8 cellular contexts compared by ENCODE assay signal in the genomic region with DNA sequence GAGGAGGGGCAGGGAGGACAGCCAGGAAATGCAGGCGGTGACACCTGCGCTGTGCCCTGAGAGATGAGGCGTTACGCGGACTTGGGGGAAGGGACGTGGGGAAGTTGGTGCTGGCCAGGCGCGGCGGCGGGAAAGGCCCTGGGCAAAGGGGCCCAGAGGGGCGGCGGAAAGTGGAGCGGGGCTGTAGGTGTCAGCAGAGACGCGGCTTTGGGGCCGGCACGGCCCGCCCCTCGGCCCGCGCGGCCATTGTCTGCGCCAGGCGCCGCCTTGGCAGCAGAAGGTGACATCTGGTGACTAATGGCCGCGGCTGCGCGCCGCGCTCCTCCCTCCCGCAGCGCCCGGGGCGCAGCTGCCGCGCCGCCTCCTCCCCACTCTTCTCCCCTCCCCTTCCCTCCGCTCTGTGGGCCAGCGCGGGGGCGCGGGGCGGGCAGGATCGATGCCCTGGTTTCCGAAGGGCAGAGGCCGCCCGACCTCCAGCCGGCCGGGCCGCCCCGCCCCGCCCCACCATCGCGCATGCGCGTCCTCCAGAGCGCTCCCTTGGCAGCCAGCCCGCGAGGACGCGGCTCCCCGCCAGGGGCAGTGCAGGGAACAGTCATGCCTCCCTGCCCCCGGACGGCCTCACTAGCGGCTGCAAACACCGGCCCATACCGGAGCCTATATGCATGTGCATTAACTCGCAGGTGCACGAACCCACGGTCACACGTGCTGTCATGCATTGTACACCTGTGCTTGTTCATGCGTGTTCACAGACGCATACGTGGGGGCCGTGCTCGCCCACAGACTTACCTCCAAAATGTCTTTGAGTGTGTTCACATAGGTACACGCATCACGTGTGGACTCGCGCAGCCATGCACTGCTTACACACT.
DNase-seq lines count a peak whose midpoint lies in the region; ATAC-seq and TF ChIP-seq lines count a peak whose summit lies in the region.

No MANE protein-coding gene starts in this region.

- H3K4me3 ChIP-seq in CD8-positive, alpha-beta T cell (ENCODE audit: low read depth, low read length): peak overlapping the region; percentile 73

- intact Hi-C loops in CD8-positive, alpha-beta T cell (cut with DNase I, micrococcal nuclease): loop anchor here (1.0 to 5.0 kb wide), 11 partner anchors 134 to 1774 kb away; a partner anchor contains a TSS
- intact Hi-C loops in activated CD4-positive, alpha-beta memory T cell treated with anti-CD3 and anti-CD28 coated beads for 36 hours (cut with micrococcal nuclease): loop anchor here (1.0 to 10.0 kb wide), 8 partner anchors 270 to 1144 kb away; a partner anchor contains a TSS

- peak; percentile 79 for TF ChIP-seq CTCF in CD8-positive, alpha-beta T cell (IDR thresholded peaks at IDR 0.05)

- H3K9me3 ChIP-seq in CD8-positive, alpha-beta T cell (ENCODE audit: low read length): no peaks in the 10 kb centered on the region

- H3K4me3 Mint-ChIP-seq in CD8-positive, alpha-beta T cell: peak overlapping the region; percentile 97
- peak overlapping the region; percentile 84 for H3K4me3 Mint-ChIP-seq in activated CD4-positive, alpha-beta memory T cell treated with anti-CD3 and anti-CD28 coated beads for 36 hours

- H3K4me1 Mint-ChIP-seq in CD8-positive, alpha-beta T cell (ENCODE audit: low read depth): peaks cover 20% of the 10 kb centered on the region
- peaks cover 11% of the 10 kb centered on the region for H3K4me1 Mint-ChIP-seq in activated CD4-positive, alpha-beta memory T cell treated with anti-CD3 and anti-CD28 coated beads for 36 hours (ENCODE audit: low read depth)

- peaks cover 3% of the 10 kb centered on the region for H3K36me3 Mint-ChIP-seq in CD8-positive, alpha-beta T cell
- H3K36me3 Mint-ChIP-seq in activated CD4-positive, alpha-beta memory T cell treated with anti-CD3 and anti-CD28 coated beads for 36 hours: no peaks in the 10 kb centered on the region

- H3K9me3 Mint-ChIP-seq in CD8-positive, alpha-beta T cell: no peaks in the 10 kb centered on the region
- H3K9me3 Mint-ChIP-seq in activated CD4-positive, alpha-beta memory T cell treated with anti-CD3 and anti-CD28 coated beads for 36 hours: no peaks in the 10 kb centered on the region

- CTCF ChIA-PET in CD8-positive, alpha-beta T cell (lab: Charles Lee): interaction anchor here (0.7 to 1.4 kb wide), 6 partner anchors 12 to 892 kb away, joined by 3 to 6 read pairs (median 3); no protein-coding TSS in a partner anchor
- CTCF ChIA-PET in activated CD4-positive, alpha-beta memory T cell treated with anti-CD3 and anti-CD28 coated beads for 36 hours (lab: Charles Lee): interaction anchor here (0.7 to 1.0 kb wide), 3 partner anchors 10 to 57 kb away, joined by 3 to 6 read pairs (median 4); no protein-coding TSS in a partner anchor

- POLR2A ChIA-PET in CD8-positive, alpha-beta T cell (lab: Charles Lee): interaction anchor here (0.9 kb wide), 2 partner anchors 269 kb away, joined by 3 to 4 read pairs; no protein-coding TSS in a partner anchor
- POLR2A ChIA-PET in activated CD4-positive, alpha-beta memory T cell treated with anti-CD3 and anti-CD28 coated beads for 36 hours (lab: Charles Lee): interaction anchor here (0.6 to 1.4 kb wide), 2 partner anchors 12 to 204 kb away, joined by 3 to 4 read pairs; no protein-coding TSS in a partner anchor

- peak overlapping the region; percentile 97 for H3K27ac Mint-ChIP-seq in CD8-positive, alpha-beta T cell
- H3K27ac Mint-ChIP-seq in activated CD4-positive, alpha-beta memory T cell treated with anti-CD3 and anti-CD28 coated beads for 36 hours: peak overlapping the region; percentile 89

- DNase-seq in CD8-positive, alpha-beta T cell: peak; percentile 94 to 99 (median 95)
- DNase-seq in NCI-H774 (lab: John Stamatoyannopoulos, UW) (peak; percentile 97), ecto neural progenitor cell (ENCODE audit: low spot score) (peak; percentile 99), medulla oblongata (ENCODE audit: extremely low spot score) (peak; percentile 97)
- DNase-seq in activated CD4-positive, alpha-beta memory T cell treated with anti-CD3 and anti-CD28 coated beads for 36 hours: peak; percentile 98
- peak; percentile 94 to 96 (median 95) for DNase-seq in stimulated activated CD4-positive, alpha-beta T cell treated with anti-CD3 and anti-CD28 coated beads, TNF-alpha, amount 100 ng/mL, for 48 hours (ENCODE audit: low read depth in 3 of 3)

- peak overlapping the region; percentile 76 for H3K27ac ChIP-seq in CD8-positive, alpha-beta T cell (ENCODE audit: low read depth, low read length)

- H3K36me3 ChIP-seq in CD8-positive, alpha-beta T cell (ENCODE audit: insufficient read depth, low read length): no peaks in the 10 kb centered on the region

- ATAC-seq in CD8-positive, alpha-beta T cell: peak; percentile 92
- ATAC-seq in GM19452 (IDR thresholded peaks at IDR 0.05; ENCODE audit: unreplicated experiment) (peak; percentile 82), HG03575 (IDR thresholded peaks at IDR 0.05; ENCODE audit: extremely low read depth, insufficient number of reproducible peaks, low FRiP score, unreplicated experiment) (peak; percentile 53)

- H3K27me3 ChIP-seq in CD8-positive, alpha-beta T cell (ENCODE audit: insufficient read depth, low read length): no peaks in the 10 kb centered on the region

- no peaks in the 10 kb centered on the region for H3K27me3 Mint-ChIP-seq in CD8-positive, alpha-beta T cell (ENCODE audit: low read depth)
- no peaks in the 10 kb centered on the region for H3K27me3 Mint-ChIP-seq in activated CD4-positive, alpha-beta memory T cell treated with anti-CD3 and anti-CD28 coated beads for 36 hours

- H3K4me1 ChIP-seq in CD8-positive, alpha-beta T cell (ENCODE audit: insufficient read depth, low read length): peaks cover 17% of the 10 kb centered on the region

Comparison
In these comparisons a context has a peak if more than half of its experiments do, and no peak if none do; other contexts are left out.
1. Peak in every context shown above with its lines: DNase-seq, ATAC-seq, H3K4me3 ChIP-seq and H3K27ac ChIP-seq.